ENCODE assay signal across 1 cellular context in the genomic region with DNA sequence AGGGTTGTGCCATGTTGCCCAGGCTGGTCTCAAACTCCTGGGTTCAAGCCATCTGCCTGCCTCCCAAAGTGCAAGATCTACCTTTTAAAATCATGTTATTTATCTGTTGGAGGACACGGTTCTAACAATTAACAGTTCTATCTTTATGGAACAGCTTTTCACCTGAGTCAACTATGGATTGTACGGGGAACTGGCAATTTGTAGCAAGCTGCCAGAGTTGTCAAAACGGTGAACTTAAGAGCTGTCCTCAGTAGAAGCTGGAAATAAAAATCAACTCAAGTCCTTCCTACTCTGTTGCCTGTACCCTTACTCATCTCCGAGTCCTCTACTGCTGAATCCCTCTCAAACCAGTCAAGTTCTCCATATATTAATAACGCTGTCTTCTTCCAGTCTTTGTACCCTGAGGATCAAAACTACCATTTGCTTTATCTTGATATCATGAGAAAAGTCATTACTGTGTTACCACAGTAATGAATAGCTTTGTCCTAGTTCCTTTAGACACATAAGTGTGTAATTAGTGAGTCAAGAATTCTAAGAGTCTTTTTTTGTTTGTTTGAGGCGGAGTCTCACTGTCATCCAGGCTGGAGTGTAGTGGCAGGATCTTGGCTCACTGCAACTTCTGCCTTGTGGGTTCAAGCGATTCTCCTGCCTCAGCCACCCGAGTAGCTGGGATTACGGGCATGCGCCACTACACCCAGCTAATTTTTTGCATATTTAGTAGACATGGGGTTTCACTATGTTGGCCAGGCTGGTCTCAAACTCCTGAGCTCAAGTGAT.
TF ChIP-seq lines count a peak whose summit lies in the region.

No MANE protein-coding gene starts in this region.

TF ChIP-seq in HEK293, 187 proteins besides CTCF, POLR2A, EP300 and RAD21 (continued from another document):
- TF ChIP-seq ZSCAN16 (tag by site-specific recombination; IDR thresholded peaks at IDR 0.05), result no peak
- TF ChIP-seq, protein P1, sequence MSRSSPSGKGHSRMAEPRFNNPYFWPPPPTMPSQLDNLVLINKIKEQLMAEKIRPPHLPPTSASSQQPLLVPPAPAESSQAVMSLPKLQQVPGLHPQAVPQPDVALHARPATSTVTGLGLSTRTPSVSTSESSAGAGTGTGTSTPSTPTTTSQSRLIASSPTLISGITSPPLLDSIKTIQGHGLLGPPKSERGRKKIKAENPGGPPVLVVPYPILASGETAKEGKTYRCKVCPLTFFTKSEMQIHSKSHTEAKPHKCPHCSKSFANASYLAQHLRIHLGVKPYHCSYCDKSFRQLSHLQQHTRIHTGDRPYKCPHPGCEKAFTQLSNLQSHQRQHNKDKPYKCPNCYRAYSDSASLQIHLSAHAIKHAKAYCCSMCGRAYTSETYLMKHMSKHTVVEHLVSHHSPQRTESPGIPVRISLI (tag by site-specific recombination; IDR thresholded peaks at IDR 0.05), result no peak
- no peak for TF ChIP-seq ZNF561 (tag by site-specific recombination; IDR thresholded peaks at IDR 0.05; ENCODE audit: borderline replicate concordance)
- no peak for TF ChIP-seq ZNF423 (tag by site-specific recombination; IDR thresholded peaks at IDR 0.05)
